Comparison of ENCODE assay signal across 1 cellular context in genomic region chr7:114650491-114650890, GRCh38.
TF ChIP-seq lines count a peak whose summit lies in the region.

No MANE protein-coding gene starts in this region.

TF ChIP-seq in GM12878, 131 proteins besides CTCF, POLR2A, EP300 and RAD21 (continued from another document):
- TF ChIP-seq E2F8 (IDR thresholded peaks at IDR 0.05; ENCODE audit: low read depth, partially characterized antibody) (no peak), SMAD5 (IDR thresholded peaks at IDR 0.05; ENCODE audit: low read depth) (no peak), E4F1 (IDR thresholded peaks at IDR 0.05; ENCODE audit: borderline replicate concordance, partially characterized antibody) (no peak), KLF5 (IDR thresholded peaks at IDR 0.05; ENCODE audit: partially characterized antibody) (no peak), RCOR1 (conservative IDR thresholded peaks at IDR 0.05; ENCODE audit: low read depth, low read length) (no peak), PKNOX1 (IDR thresholded peaks at IDR 0.05) (no peak), IKZF2 (IDR thresholded peaks at IDR 0.05) (no peak), CEBPZ (IDR thresholded peaks at IDR 0.05; ENCODE audit: low read depth, low read length) (no peak), YY1 (IDR thresholded peaks at IDR 0.05; ENCODE audit: low read depth, low read length) (no peak), HSF1 (IDR thresholded peaks at IDR 0.05; ENCODE audit: low read depth, low read length) (no peak)
